In the genomic region with DNA sequence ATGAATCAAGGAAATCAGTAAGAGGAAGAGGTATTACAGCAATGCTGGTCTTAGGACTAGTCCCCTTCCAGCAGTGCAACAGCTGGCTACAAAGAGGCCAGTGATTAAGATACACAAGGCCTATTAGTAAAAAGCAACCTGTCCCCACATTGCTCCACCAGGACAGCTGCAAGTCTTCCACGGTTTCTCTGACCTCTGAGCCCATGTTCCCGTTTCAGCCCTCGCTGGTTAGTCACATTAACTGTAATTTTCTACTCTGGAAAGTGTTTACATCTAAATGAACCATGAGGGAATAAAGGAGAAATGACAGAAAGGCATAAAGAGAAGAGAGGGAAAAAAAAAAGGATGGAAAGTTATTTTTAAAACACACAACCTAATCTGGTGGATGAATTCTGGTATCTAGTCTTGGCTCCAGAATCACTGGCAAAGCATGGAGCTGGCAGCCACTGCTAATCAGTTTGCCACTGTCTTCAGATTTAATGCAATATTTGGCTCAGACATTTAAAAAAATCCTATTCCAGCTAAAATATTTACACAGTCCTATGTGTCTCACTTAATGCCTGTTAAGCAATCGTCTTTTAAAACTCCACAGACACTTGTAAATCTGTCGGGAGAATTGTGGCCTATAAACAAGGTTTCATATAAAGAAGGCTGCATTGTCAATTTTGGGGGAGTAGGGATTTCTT, we compare ENCODE assay signal across 15 cellular contexts.
DNase-seq lines count a peak whose midpoint lies in the region; ATAC-seq and TF ChIP-seq lines count a peak whose summit lies in the region.
"Had no signal": no experiment of that assay in that cellular context is flagged by ENCODE, and none has a peak within 500 bp of the region (broad histone marks: within the 10 kb centered on the region; RNA-seq: fewer than 3 reads in every experiment).

No MANE protein-coding gene starts in this region.

- H3K4me1 ChIP-seq in adipocyte (ENCODE audit: control insufficient read depth, insufficient read depth, low read length) (peaks cover 29% of the 10 kb centered on the region), right cardiac atrium (ENCODE audit: control insufficient read depth, insufficient read depth, low read length) (peaks cover 3% of the 10 kb centered on the region), gastrocnemius medialis (no peaks in the 10 kb centered on the region)
- H3K4me1 ChIP-seq: adrenal gland had no signal

- H3K4me3 ChIP-seq in adipocyte (ENCODE audit: low read length) (no peak overlapping the region), right cardiac atrium (ENCODE audit: low read length) (no peak overlapping the region), gastrocnemius medialis (no peak overlapping the region), H7 (ENCODE audit: insufficient read depth, low read depth, low read length) (no peak overlapping the region)
- H3K4me3 ChIP-seq: adrenal gland; BLaER1 treated with 17β-estradiol and CSF1 and Interleukin-3, amounts not matched to agents 10 nM and 100 nM had no signal

- H3K27me3 ChIP-seq in adipocyte (replicated peaks; ENCODE audit: control insufficient read depth, insufficient read depth, low read length) (no peaks in the 10 kb centered on the region), right cardiac atrium (ENCODE audit: control insufficient read depth, insufficient read depth) (no peaks in the 10 kb centered on the region), gastrocnemius medialis (no peaks in the 10 kb centered on the region), H7 (ENCODE audit: control insufficient read depth, insufficient read depth, low read length) (no peaks in the 10 kb centered on the region)
- H3K27me3 ChIP-seq: adrenal gland; BLaER1 treated with 17β-estradiol and CSF1 and Interleukin-3, amounts not matched to agents 10 nM and 100 nM had no signal

- peak; percentile 86 to 92 for ATAC-seq in right cardiac atrium
- ATAC-seq in gastrocnemius medialis, result peak; percentile 72 to 82
- no peak for ATAC-seq in GM18909 (IDR thresholded peaks at IDR 0.05; ENCODE audit: poor library complexity, unreplicated experiment)
- no peak for ATAC-seq in HG03045 (IDR thresholded peaks at IDR 0.05; ENCODE audit: unreplicated experiment)

- no peaks in the 10 kb centered on the region for H3K9me3 ChIP-seq in adipocyte (ENCODE audit: control insufficient read depth, low read length)
- no peaks in the 10 kb centered on the region for H3K9me3 ChIP-seq in right cardiac atrium (ENCODE audit: control insufficient read depth, low read length)
- H3K9me3 ChIP-seq in gastrocnemius medialis, result no peaks in the 10 kb centered on the region
- H3K9me3 ChIP-seq: adrenal gland; BLaER1 treated with 17β-estradiol and CSF1 and Interleukin-3, amounts not matched to agents 10 nM and 100 nM had no signal

- intact Hi-C loops in right cardiac atrium (cut with DNase I), result no loop called here
- intact Hi-C loops in gastrocnemius medialis (cut with DNase I; ENCODE audit: low total_unique reads), result no loop called here

- 58% methylated on average over 5 of the region's 5 CpGs for WGBS in right cardiac atrium

- H3K36me3 ChIP-seq in adipocyte (ENCODE audit: control insufficient read depth, insufficient read depth, low read length, severe bottlenecking) (no peaks in the 10 kb centered on the region), gastrocnemius medialis (no peaks in the 10 kb centered on the region), H7 (replicated peaks; ENCODE audit: control insufficient read depth, insufficient read depth, low read length) (no peaks in the 10 kb centered on the region)
- H3K36me3 ChIP-seq: adrenal gland had no signal

- H3K27ac ChIP-seq in right cardiac atrium (ENCODE audit: low read length) (no peak overlapping the region), gastrocnemius medialis (peak overlapping the region in 2 of 4 donors; percentile 34 to 37)
- H3K27ac ChIP-seq: BLaER1 treated with 17β-estradiol and CSF1 and Interleukin-3, amounts not matched to agents 10 nM and 100 nM; VCaP had no signal

- in situ Hi-C loops in gastrocnemius medialis (cut with MboI; ENCODE audit: low sequenced_read_pairs in 4 of 4), result no loop called here

- DNase-seq in GM03348 (ENCODE audit: low spot score), result peak; percentile 33
- DNase-seq in adipocyte (ENCODE audit: low read depth), result peak; percentile 15
- DNase-seq in right cardiac atrium, result peak in 2 of 3 donors; percentile 64 to 75
- DNase-seq in gastrocnemius medialis, result peak; percentile 26
- DNase-seq in NCI-H524 (lab: John Stamatoyannopoulos, UW), result no peak
- DNase-seq in H7, result no peak
- DNase-seq: activated CD8-positive, alpha-beta memory T cell treated with anti-CD3 and anti-CD28 coated beads, Interleukin-2, amount 50 U/mL, for 48 hours; hypothalamus; NCI-H2171; RPMI8226 had no signal

- peak overlapping the region; percentile 43 for H3K9ac ChIP-seq in adipocyte (ENCODE audit: low read length)
- H3K9ac ChIP-seq: BLaER1 treated with 17β-estradiol and CSF1 and Interleukin-3, amounts not matched to agents 10 nM and 100 nM had no signal

- TF ChIP-seq CTCF in gastrocnemius medialis (IDR thresholded peaks at IDR 0.05 in 4 of 5, conservative IDR thresholded peaks at IDR 0.05 in 1 of 5), result no peak

- TF ChIP-seq POLR2A in gastrocnemius medialis (IDR thresholded peaks at IDR 0.05), result no peak

Comparison
In these comparisons a context has a peak if more than half of its experiments do, and no peak if none do; other contexts are left out.
1. DNase-seq: peak in GM03348 (single experiment), adipocyte (single experiment), right cardiac atrium (2 of 3) and gastrocnemius medialis (2 of 2); none in NCI-H524 (0 of 2) and H7 (single experiment).
2. ATAC-seq: peak in right cardiac atrium (2 of 2) and gastrocnemius medialis (2 of 2); none in GM18909 (single experiment) and HG03045 (single experiment).